19 cellular contexts compared by ENCODE assay signal in the genomic region with DNA sequence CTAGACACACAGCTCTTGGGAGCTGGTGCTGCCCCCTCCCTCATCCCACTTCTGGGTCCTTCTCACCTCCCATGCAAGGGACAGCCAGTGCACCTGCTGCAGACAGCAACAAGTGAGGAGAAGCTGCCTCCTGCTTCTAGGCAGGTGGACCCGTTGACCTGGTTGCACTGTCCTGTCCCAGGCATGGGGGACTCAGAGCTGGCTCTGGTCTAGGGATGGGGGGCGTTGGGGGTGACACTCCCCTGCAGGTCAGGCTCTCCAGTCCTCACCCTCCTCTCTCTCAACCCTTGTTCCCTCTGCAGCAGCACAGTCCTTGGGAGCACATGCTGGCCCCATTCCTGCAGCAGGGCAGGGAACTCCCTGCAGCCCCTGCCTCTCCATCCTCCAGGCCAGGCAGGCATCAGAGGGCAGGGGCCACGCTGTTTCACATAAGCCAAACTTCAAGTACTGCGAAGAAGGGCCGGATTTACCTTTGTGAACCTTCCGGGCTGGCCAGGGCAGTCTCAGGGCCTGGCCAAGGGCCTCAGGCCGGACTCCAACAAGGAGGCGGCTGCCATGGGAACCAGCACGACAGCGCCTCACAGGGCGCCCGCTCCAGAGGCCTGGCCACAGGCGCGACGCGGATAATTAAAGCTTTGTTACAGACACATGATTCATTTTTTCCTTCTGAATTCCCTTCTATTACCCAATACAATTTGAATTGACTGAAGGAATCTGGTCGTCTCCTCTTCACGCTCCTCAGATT. TPM values are rescaled to one million over a fixed set of nuclear protein-coding genes. Genes with fewer than 3 reads are reported as not detected.
A peak's percentile ranks its signal among the peaks of the same experiment; 100 is the strongest.
DNase-seq lines count a peak whose midpoint lies in the region; ATAC-seq and TF ChIP-seq lines count a peak whose summit lies in the region.
"Had no signal": no experiment of that assay in that cellular context is flagged by ENCODE, and none has a peak within 500 bp of the region (broad histone marks: within the 10 kb centered on the region; RNA-seq: fewer than 3 reads in every experiment).

No MANE protein-coding gene starts in this region.

- H3K4me3 ChIP-seq in breast epithelium, result no peak overlapping the region
- H3K4me3 ChIP-seq: K562, SJCRH30, smooth muscle cell, thyroid gland had no signal

- H3K4me1 Mint-ChIP-seq in stimulated activated effector memory CD8-positive, alpha-beta T cell treated with anti-CD3 and anti-CD28 coated beads, Interleukin-12 subunit alpha, Interleukin-12 subunit beta, amount 100 ng/mL, for 72 hours, result peaks cover 38% of the 10 kb centered on the region

- no peaks in the 10 kb centered on the region for H3K36me3 ChIP-seq in breast epithelium
- H3K36me3 ChIP-seq: SJCRH30, thyroid gland had no signal

- H3K27me3 ChIP-seq in breast epithelium (no peaks in the 10 kb centered on the region), layer of hippocampus (ENCODE audit: control insufficient read depth, insufficient read depth, low read length) (no peaks in the 10 kb centered on the region)
- H3K27me3 ChIP-seq: SJCRH30, thyroid gland had no signal

- peaks cover 0 to 5% of the 10 kb centered on the region in 2 donors for H3K4me1 ChIP-seq in breast epithelium
- H3K4me1 ChIP-seq: SJCRH30 had no signal

- DNase-seq in NCI-H146 (lab: John Stamatoyannopoulos, UW), result peak; percentile 14
- no peak for DNase-seq in NCI-H146 treated with DMSO at 0.1 percent for 48 hours (lab: John Stamatoyannopoulos, UW; ENCODE audit: unreplicated experiment)
- peak in 1 of 2 donors; percentile 85 for DNase-seq in breast epithelium (ENCODE audit: low spot score in 2 of 2)
- no peak for DNase-seq in stimulated activated effector memory CD8-positive, alpha-beta T cell treated with anti-CD3 and anti-CD28 coated beads, Interleukin-12 subunit alpha, Interleukin-12 subunit beta, amount 100 ng/mL, for 72 hours (ENCODE audit: low spot score in 2 of 2)
- DNase-seq in NCI-H2171 treated with DMSO at 0.1 percent for 48 hours (lab: John Stamatoyannopoulos, UW), result no peak
- DNase-seq in NCI-H226, result no peak
- DNase-seq in HPDE6-E6E7 (ENCODE audit: extremely low spot score), result no peak
- DNase-seq: activated naive CD4-positive, alpha-beta T cell treated with Interleukin-2 at 50 U/mL for 16 hours; COR-L47; dermis blood vessel endothelial cell; HFFc6; NCI-H187 treated with DMSO at 0.1 percent for 48 hours; NCI-H748 treated with DMSO at 0.1 percent for 48 hours; SJCRH30; thyroid gland had no signal

- intact Hi-C loops in breast epithelium (cut with DNase I; ENCODE audit: low total_unique reads), result no loop called here

- H3K27ac ChIP-seq in breast epithelium (peak overlapping the region; percentile 81 to 87), layer of hippocampus (ENCODE audit: low read depth, low read length) (peak overlapping the region; percentile 23)
- H3K27ac ChIP-seq: 22Rv1, SJCRH30, thyroid gland had no signal

- ATAC-seq in stimulated activated effector memory CD8-positive, alpha-beta T cell treated with anti-CD3 and anti-CD28 coated beads, Interleukin-12 subunit alpha, Interleukin-12 subunit beta, amount 100 ng/mL, for 72 hours, result no peak
- ATAC-seq: K562 had no signal

- no peaks in the 10 kb centered on the region for H3K9me3 ChIP-seq in breast epithelium
- H3K9me3 ChIP-seq: SJCRH30, thyroid gland had no signal

- no peaks in the 10 kb centered on the region for H3K36me3 Mint-ChIP-seq in stimulated activated effector memory CD8-positive, alpha-beta T cell treated with anti-CD3 and anti-CD28 coated beads, Interleukin-12 subunit alpha, Interleukin-12 subunit beta, amount 100 ng/mL, for 72 hours

- TF ChIP-seq POLR2A in breast epithelium (IDR thresholded peaks at IDR 0.05), result no peak

- H3K4me3 Mint-ChIP-seq in stimulated activated effector memory CD8-positive, alpha-beta T cell treated with anti-CD3 and anti-CD28 coated beads, Interleukin-12 subunit alpha, Interleukin-12 subunit beta, amount 100 ng/mL, for 72 hours, result no peak overlapping the region
- H3K4me3 Mint-ChIP-seq: HFFc6 had no signal

- peak overlapping the region; percentile 90 for H3K27ac Mint-ChIP-seq in stimulated activated effector memory CD8-positive, alpha-beta T cell treated with anti-CD3 and anti-CD28 coated beads, Interleukin-12 subunit alpha, Interleukin-12 subunit beta, amount 100 ng/mL, for 72 hours
- H3K27ac Mint-ChIP-seq: HFFc6 had no signal

- TF ChIP-seq CTCF in breast epithelium (IDR thresholded peaks at IDR 0.05), result no peak

- no peaks in the 10 kb centered on the region for H3K9me3 Mint-ChIP-seq in stimulated activated effector memory CD8-positive, alpha-beta T cell treated with anti-CD3 and anti-CD28 coated beads, Interleukin-12 subunit alpha, Interleukin-12 subunit beta, amount 100 ng/mL, for 72 hours
- H3K9me3 Mint-ChIP-seq: HFFc6 had no signal

RNA-seq across cellular contexts. Expression of gene RASGEF1A, which starts 48.5 kb away (rescaled TPM):
- total RNA-seq in breast epithelium, result 10 to 100 TPM in 2 of 3 donors, 1 to 10 TPM in 1; 1.1 to 15.8 (median 11.5) TPM
- total RNA-seq: HFFc6, SJCRH30 had no signal
